9 cellular contexts compared by ENCODE assay signal in genomic region chr15:64892850-64893403, GRCh38. TPM values are rescaled to one million over a fixed set of nuclear protein-coding genes. Genes with fewer than 3 reads are reported as not detected.
A peak's percentile ranks its signal among the peaks of the same experiment; 100 is the strongest.
DNase-seq lines count a peak whose midpoint lies in the region; ATAC-seq, FAIRE-seq and TF ChIP-seq lines count a peak whose summit lies in the region.
"Had no signal": no experiment of that assay in that cellular context is flagged by ENCODE, and none has a peak within 500 bp of the region (broad histone marks: within the 10 kb centered on the region; RNA-seq: fewer than 3 reads in every experiment).

No MANE protein-coding gene starts in this region.

- TF ChIP-seq EP300 in H1 (IDR thresholded peaks at IDR 0.05; ENCODE audit: borderline replicate concordance in 1 of 2, low read depth in 2 of 2, low read length in 2 of 2): no peak

- no peak overlapping the region for H3K4me3 ChIP-seq in H1 (ENCODE audit: extremely low read depth in 1 of 4, insufficient read depth in 2 of 4, low read depth in 3 of 4, low read length in 4 of 4)

- ATAC-seq in HG03432 (IDR thresholded peaks at IDR 0.05; ENCODE audit: unreplicated experiment): no peak

- H3K79me1 ChIP-seq in H1 (ENCODE audit: low read depth, low read length): no peaks in the 10 kb centered on the region

- H3K27ac ChIP-seq in H1 (ENCODE audit: low read depth, low read length): no peak overlapping the region

- no peak overlapping the region for H2AK5ac ChIP-seq in H1 (ENCODE audit: low read depth, low read length)

- peaks cover 68% of the 10 kb centered on the region for H3K4me1 Mint-ChIP-seq in T-helper 1 cell treated with Interleukin-12 subunit alpha and Interleukin-12 subunit beta and Interleukin-4 antibody, amounts not matched to agents 30 μg/mL and 1 μg/mL, for 36 hours (ENCODE audit: low read depth)

- H3K27me3 ChIP-seq in H1 (replicated peaks in 1 of 4; ENCODE audit: control insufficient read depth in 3 of 4, extremely low read depth in 1 of 4, insufficient read depth in 3 of 4, low read length in 3 of 4): no peaks in the 10 kb centered on the region

- H3K36me3 Mint-ChIP-seq in T-helper 1 cell treated with Interleukin-12 subunit alpha and Interleukin-12 subunit beta and Interleukin-4 antibody, amounts not matched to agents 30 μg/mL and 1 μg/mL, for 36 hours (ENCODE audit: low read depth): no peaks in the 10 kb centered on the region

- H2BK5ac ChIP-seq in H1 (ENCODE audit: low read depth, low read length): 0 out of 2 replicates have a peak overlapping the region, but pooled peaks have one; percentile 88

- no peak overlapping the region for H2AFZ ChIP-seq in H1 (ENCODE audit: low read length)

- no peak for TF ChIP-seq RAD21 in H1 (IDR thresholded peaks at IDR 0.05 in 1 of 2, conservative IDR thresholded peaks at IDR 0.05 in 1 of 2; ENCODE audit: low read depth in 2 of 2, low read length in 2 of 2)

- no peak overlapping the region for H3K23ac ChIP-seq in H1 (ENCODE audit: insufficient read length)

- no peak overlapping the region; a peak in 1 of 7 replicates for H3K9ac ChIP-seq in H1 (replicated peaks in 1 of 4; ENCODE audit: extremely low read depth in 1 of 4, low read depth in 3 of 4, low read length in 3 of 4)

- H3K4me2 ChIP-seq in H1 (ENCODE audit: insufficient read depth in 1 of 2, low read depth in 2 of 2, low read length in 2 of 2): no peak overlapping the region

- peak overlapping the region; percentile 69 for H4K91ac ChIP-seq in H1 (replicated peaks; ENCODE audit: insufficient read length, low read length)

- 0 out of 2 replicates have a peak overlapping the region, but pooled peaks have one; percentile 55 for H2BK20ac ChIP-seq in H1 (ENCODE audit: low read length)

- peak overlapping the region; percentile 3 for H2BK120ac ChIP-seq in H1 (replicated peaks; ENCODE audit: low read depth, low read length)

- H3K27ac Mint-ChIP-seq in T-helper 1 cell treated with Interleukin-12 subunit alpha and Interleukin-12 subunit beta and Interleukin-4 antibody, amounts not matched to agents 30 μg/mL and 1 μg/mL, for 36 hours: peak overlapping the region; percentile 97

- no peaks in the 10 kb centered on the region for H3K79me2 ChIP-seq in H1 (ENCODE audit: control insufficient read depth in 1 of 2, insufficient read depth in 2 of 2, low read length in 2 of 2)

- H3K36me3 ChIP-seq in H1 (ENCODE audit: control insufficient read depth in 2 of 4, insufficient read depth in 4 of 4, low read length in 3 of 4): no peaks in the 10 kb centered on the region

- FAIRE-seq in GM12891 (lab: Jason Lieb, UNC) (peak; percentile 68), H1 (lab: Jason Lieb, UNC) (no peak)

- 83% methylated on average over 8 of the region's 8 CpGs; no CpG with 5 or more reads in 1 of the 2 experiments for WGBS in H1 (ENCODE audit: extremely low coverage in 1 of 2, insufficient coverage in 1 of 2, insufficient read length in 1 of 2, insufficient replicate concordance in 2 of 2, low coverage in 1 of 2, low lambda C conversion rate in 2 of 2, missing lambda C conversion rate in 1 of 2), 2 experiments

- DNase-seq in GM12891 (ENCODE audit: insufficient read length, low spot score) (no peak), H1 (ENCODE audit: low read depth in 1 of 2, low spot score in 2 of 2) (no peak), DMS114 treated with DMSO at 0.1 percent for 48 hours (lab: John Stamatoyannopoulos, UW; ENCODE audit: unreplicated experiment) (no peak), D341Med (ENCODE audit: low spot score) (no peak)
- DNase-seq in stimulated activated CD4-positive, alpha-beta T cell treated with anti-CD3 and anti-CD28 coated beads, Interleukin-15, amount 100 ng/mL, for 24 hours: peak; percentile 57
- DNase-seq in central memory CD4-positive, alpha-beta T cell: no peak
- DNase-seq: NCI-H774 had no signal

- no peaks in the 10 kb centered on the region for H3K27me3 Mint-ChIP-seq in T-helper 1 cell treated with Interleukin-12 subunit alpha and Interleukin-12 subunit beta and Interleukin-4 antibody, amounts not matched to agents 30 μg/mL and 1 μg/mL, for 36 hours (ENCODE audit: low read depth)

- H2BK15ac ChIP-seq in H1 (ENCODE audit: low read length): peak overlapping the region; percentile 95

- no peak for TF ChIP-seq POLR2A in GM12891 (IDR thresholded peaks at IDR 0.05; ENCODE audit: low read depth, low read length)
- TF ChIP-seq POLR2A in H1 (IDR thresholded peaks at IDR 0.05; ENCODE audit: control extremely low read depth in 1 of 2, low read depth in 2 of 2, low read length in 2 of 2): no peak

- no peak overlapping the region for H3K14ac ChIP-seq in H1 (ENCODE audit: insufficient read length)

- no peak overlapping the region for H3K56ac ChIP-seq in H1 (replicated peaks; ENCODE audit: insufficient read length, low read depth, low read length)

- no peak for TF ChIP-seq CTCF in H1 (IDR thresholded peaks at IDR 0.05; ENCODE audit: control extremely low read depth in 1 of 3, insufficient read depth in 1 of 3, low read depth in 1 of 3, low read length in 3 of 3)

- POLR2A ChIA-PET in H1 (lab: Charles Lee; ENCODE audit: partially characterized antibody): interaction anchor here (1.0 to 2.9 kb wide), 10 partner anchors 9 to 195 kb away, joined by 3 to 15 read pairs (median 7); no protein-coding TSS in a partner anchor

- H3K18ac ChIP-seq in H1 (ENCODE audit: extremely low read depth, low read length): peak overlapping the region; percentile 34; the same call in 1 of the 2 replicates

- no peaks in the 10 kb centered on the region for H3K9me3 ChIP-seq in H1 (ENCODE audit: insufficient read depth in 2 of 2, low read depth in 1 of 2, low read length in 1 of 2)

- peak overlapping the region; percentile 65 for H3K4ac ChIP-seq in H1 (replicated peaks; ENCODE audit: insufficient read length, low read depth, low read length)

- peaks cover 7 to 26% (median 14%) of the 10 kb centered on the region in 4 experiments; a peak in 6 of 7 replicates for H3K4me1 ChIP-seq in H1 (replicated peaks in 1 of 4; ENCODE audit: control insufficient read depth in 3 of 4, insufficient read depth in 4 of 4, low read length in 3 of 4)

- no peaks in the 10 kb centered on the region for H3K9me3 Mint-ChIP-seq in T-helper 1 cell treated with Interleukin-12 subunit alpha and Interleukin-12 subunit beta and Interleukin-4 antibody, amounts not matched to agents 30 μg/mL and 1 μg/mL, for 36 hours

- 0 out of 2 replicates have a peak overlapping the region, but pooled peaks have one; percentile 93 for H2BK12ac ChIP-seq in H1 (ENCODE audit: low read depth, low read length)

- H4K20me1 ChIP-seq in H1 (replicated peaks in 1 of 2; ENCODE audit: control insufficient read depth in 1 of 2, insufficient read depth in 2 of 2, low read length in 2 of 2): no peaks in the 10 kb centered on the region

- no peak overlapping the region for H4K5ac ChIP-seq in H1 (ENCODE audit: insufficient read length, low read depth, low read length)

- H3K4me3 Mint-ChIP-seq in T-helper 1 cell treated with Interleukin-12 subunit alpha and Interleukin-12 subunit beta and Interleukin-4 antibody, amounts not matched to agents 30 μg/mL and 1 μg/mL, for 36 hours: peak overlapping the region; percentile 82

- H4K8ac ChIP-seq in H1 (ENCODE audit: extremely low read depth, insufficient read depth, low read length): peak overlapping the region; percentile 7; the same call in 1 of the 2 replicates

- H3K23me2 ChIP-seq in H1 (ENCODE audit: low read depth, low read length): peaks cover 10% of the 10 kb centered on the region; the same call in 1 of the 2 replicates

- CTCF ChIA-PET in H1 (lab: Charles Lee; ENCODE audit: partially characterized antibody): interaction anchor here (0.8 to 2.5 kb wide), 6 partner anchors 19 to 188 kb away, joined by 3 to 11 read pairs (median 7); no protein-coding TSS in a partner anchor

TF ChIP-seq in GM12891, 5 proteins besides CTCF, POLR2A, EP300 and RAD21:
- TF ChIP-seq PAX5 (IDR thresholded peaks at IDR 0.05; ENCODE audit: insufficient read depth, low read length, severe bottlenecking) (no peak), TAF1 (IDR thresholded peaks at IDR 0.05; ENCODE audit: low read depth, low read length) (no peak), POU2F2 (IDR thresholded peaks at IDR 0.05; ENCODE audit: low read depth, low read length) (no peak), SPI1 (IDR thresholded peaks at IDR 0.05; ENCODE audit: low read depth, low read length) (no peak), POLR2AphosphoS5 (IDR thresholded peaks at IDR 0.05; ENCODE audit: low read depth, low read length) (no peak)
TF ChIP-seq in GM12891: peak in this region for 0.

TF ChIP-seq in H1, 55 proteins besides CTCF, POLR2A, EP300 and RAD21 (continues in another document):
- TF ChIP-seq GTF2F1 (IDR thresholded peaks at IDR 0.05; ENCODE audit: borderline replicate concordance, low read depth, low read length): no peak
- TF ChIP-seq NANOG (IDR thresholded peaks at IDR 0.05; ENCODE audit: insufficient read depth, low read depth, low read length, poor library complexity, severe bottlenecking): no peak
- no peak for TF ChIP-seq SP2 (IDR thresholded peaks at IDR 0.05; ENCODE audit: low read length)
- TF ChIP-seq JUND (IDR thresholded peaks at IDR 0.05; ENCODE audit: low read length): no peak
- TF ChIP-seq SUZ12 (IDR thresholded peaks at IDR 0.05; ENCODE audit: low read length): no peak
- TF ChIP-seq SP1 (IDR thresholded peaks at IDR 0.05; ENCODE audit: low read depth, low read length): no peak
- TF ChIP-seq SP4 (IDR thresholded peaks at IDR 0.05; ENCODE audit: low read length): no peak
- no peak for TF ChIP-seq CEBPB (IDR thresholded peaks at IDR 0.05; ENCODE audit: low read depth, low read length)

RNA-seq across cellular contexts. Expression of gene ANKDD1A, which starts 18.8 kb away (rescaled TPM):
- polyA plus RNA-seq in GM12891 (2012; ENCODE audit: low read depth, missing spikeins): 1.9 TPM
- total RNA-seq in H1 (2021; fragmentation: NEBNext Ultra II Directional; extraction: Animal tissue kit (Norgen Biotek cat#: 25700)): 5.0 and 5.7 TPM in 2 replicates
- polyA plus RNA-seq in H1 (2011; rRNA removed): 4.1 and 6.8 TPM in 2 replicates
- polyA plus RNA-seq in H1 (2011; cell fraction: cytosol; rRNA removed): 5.8 TPM
- 24.6 TPM for polyA plus RNA-seq in H1 (2011; cell fraction: nucleus; rRNA removed)
- polyA plus RNA-seq in H1 (2012, experiment 1 of 2): 3.7 to 5.5 TPM (median 4.6 TPM) in 4 replicates
- 1.8 TPM for polyA plus RNA-seq in H1 (2012, experiment 2 of 2)
- 2.9 TPM for polyA plus RNA-seq in H1 (2013, experiment 1 of 2)
- 3.0 TPM for polyA plus RNA-seq in H1 (2013, experiment 2 of 2)
- 7.9 and 11.9 TPM in 2 replicates for polyA minus RNA-seq in H1 (2011; rRNA and poly(A)+ RNA removed)
- polyA minus RNA-seq in H1 (2011; cell fraction: cytosol; rRNA and poly(A)+ RNA removed): 3.4 TPM
- 20.7 TPM for polyA minus RNA-seq in H1 (2011; cell fraction: nucleus; rRNA and poly(A)+ RNA removed)

RNA-seq across cellular contexts. Expression of gene PLEKHO2, which starts 51.2 kb away (rescaled TPM):
- polyA plus RNA-seq in GM12891 (2012; ENCODE audit: low read depth, missing spikeins): 14.7 TPM
- 20.1 and 20.3 TPM in 2 replicates for total RNA-seq in H1 (2021; fragmentation: NEBNext Ultra II Directional; extraction: Animal tissue kit (Norgen Biotek cat#: 25700))
- 16.9 and 19.7 TPM in 2 replicates for polyA plus RNA-seq in H1 (2011; rRNA removed)
- polyA plus RNA-seq in H1 (2011; cell fraction: cytosol; rRNA removed): 16.6 TPM
- 31.1 TPM for polyA plus RNA-seq in H1 (2011; cell fraction: nucleus; rRNA removed)
- polyA plus RNA-seq in H1 (2012, experiment 1 of 2): 18.9 to 22.4 TPM (median 21.2 TPM) in 4 replicates
- 20.6 TPM for polyA plus RNA-seq in H1 (2012, experiment 2 of 2)
- polyA plus RNA-seq in H1 (2013, experiment 1 of 2): 12.5 TPM
- 12.7 TPM for polyA plus RNA-seq in H1 (2013, experiment 2 of 2)
- 13.3 and 19.6 TPM in 2 replicates for polyA minus RNA-seq in H1 (2011; rRNA and poly(A)+ RNA removed)
- 14.6 TPM for polyA minus RNA-seq in H1 (2011; cell fraction: cytosol; rRNA and poly(A)+ RNA removed)
- polyA minus RNA-seq in H1 (2011; cell fraction: nucleus; rRNA and poly(A)+ RNA removed): 11.1 TPM
